Comparison of ENCODE assay signal across 8 cellular contexts in the genomic region with DNA sequence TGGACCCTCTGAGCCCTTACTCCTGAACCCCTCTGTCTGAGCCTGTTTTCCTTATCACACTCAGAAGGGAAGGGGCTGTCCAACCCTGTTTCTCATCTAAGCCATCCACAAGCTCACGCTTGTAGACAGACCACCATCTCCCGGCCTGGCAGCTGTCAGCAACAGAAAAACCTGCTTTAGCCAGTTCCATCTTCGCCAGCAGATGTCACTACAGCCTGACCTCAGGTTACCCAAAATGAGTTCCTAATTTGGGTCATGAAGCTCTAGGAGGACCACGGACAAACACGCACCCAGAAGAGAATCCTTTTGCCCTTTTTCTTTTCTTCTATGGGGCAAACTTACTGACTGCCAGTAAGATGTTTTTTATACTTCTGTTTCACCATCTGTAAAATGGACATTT.
DNase-seq lines count a peak whose midpoint lies in the region; ATAC-seq and TF ChIP-seq lines count a peak whose summit lies in the region.

No MANE protein-coding gene starts in this region.

- H3K27me3 ChIP-seq in brain microvascular endothelial cell (replicated peaks) (no peaks in the 10 kb centered on the region), ascending aorta (no peaks in the 10 kb centered on the region)

- DNase-seq in NCI-H82 (lab: John Stamatoyannopoulos, UW) (peak; percentile 49), NCI-H82 treated with DMSO at 0.1 percent for 48 hours (lab: John Stamatoyannopoulos, UW; ENCODE audit: unreplicated experiment) (no peak), NAMALWA (ENCODE audit: low spot score) (peak; percentile 56), brain microvascular endothelial cell (no peak), pons (ENCODE audit: low spot score) (peak; percentile 14), COLO829 (ENCODE audit: low spot score) (no peak), ascending aorta (ENCODE audit: low spot score in 2 of 2) (no peak)

- H3K36me3 ChIP-seq in brain microvascular endothelial cell (replicated peaks) (no peaks in the 10 kb centered on the region), ascending aorta (no peaks in the 10 kb centered on the region)

- in situ Hi-C loops in brain microvascular endothelial cell (cut with HindIII; ENCODE audit: low pct_ligation_motif_present, low sequenced_read_pairs) = no loop called here

- peaks cover 0 to 5% of the 10 kb centered on the region in 2 donors for H3K4me1 ChIP-seq in ascending aorta

- H3K9me3 ChIP-seq in ascending aorta = no peaks in the 10 kb centered on the region

- H3K4me3 ChIP-seq in brain microvascular endothelial cell (ENCODE audit: low read depth, low read length) (no peak overlapping the region), ascending aorta (no peak overlapping the region)

- H3K27ac ChIP-seq in brain microvascular endothelial cell (no peak overlapping the region), ascending aorta (no peak overlapping the region)

- intact Hi-C loops in ascending aorta (cut with DNase I) = loop anchor here (2.0 kb wide), 1 partner anchor 614 kb away; no protein-coding TSS in a partner anchor

- ATAC-seq in HG02885 (IDR thresholded peaks at IDR 0.05; ENCODE audit: poor library complexity, unreplicated experiment) = no peak

- TF ChIP-seq CTCF in brain microvascular endothelial cell (IDR thresholded peaks at IDR 0.05; ENCODE audit: low read depth, low read length, missing control alignments) = peak; percentile 61
- TF ChIP-seq CTCF in ascending aorta (IDR thresholded peaks at IDR 0.05) = peak in 1 of 3 experiments; percentile 46

Comparison
In these comparisons a context has a peak if more than half of its experiments do, and no peak if none do; other contexts are left out.
1. DNase-seq: peak in NCI-H82 (single experiment), NAMALWA (single experiment) and pons (single experiment); none in NCI-H82 treated with DMSO at 0.1 percent for 48 hours (single experiment), brain microvascular endothelial cell (single experiment), COLO829 (single experiment) and ascending aorta (0 of 2).